2 cellular contexts compared by ENCODE assay signal in the genomic region with DNA sequence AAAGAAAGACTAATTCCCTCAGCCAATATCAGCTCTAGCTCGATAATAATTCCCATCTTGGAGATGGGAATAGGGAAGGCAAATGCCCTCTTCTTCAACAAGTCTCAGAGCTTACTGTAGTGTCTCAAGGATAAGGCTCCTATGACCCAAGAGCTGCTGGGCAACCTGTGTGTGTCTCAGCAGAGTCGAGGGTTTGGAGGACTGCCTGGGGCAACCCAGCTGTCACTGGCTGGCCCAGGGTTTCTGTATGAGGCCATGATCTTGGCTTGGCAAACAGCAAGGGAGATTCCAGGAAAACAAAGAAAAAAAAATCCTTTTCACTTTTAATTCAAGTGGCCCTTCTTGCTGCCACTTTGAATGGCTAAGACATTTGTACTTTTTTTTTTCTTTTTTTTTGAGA.
TF ChIP-seq lines count a peak whose summit lies in the region.

No MANE protein-coding gene starts in this region.

TF ChIP-seq in SK-N-SH, 30 proteins besides CTCF, POLR2A, EP300 and RAD21 (continued from another document):
- TF ChIP-seq NRF1 (IDR thresholded peaks at IDR 0.05; ENCODE audit: low read depth, low read length): no peak
- TF ChIP-seq, protein P1, sequence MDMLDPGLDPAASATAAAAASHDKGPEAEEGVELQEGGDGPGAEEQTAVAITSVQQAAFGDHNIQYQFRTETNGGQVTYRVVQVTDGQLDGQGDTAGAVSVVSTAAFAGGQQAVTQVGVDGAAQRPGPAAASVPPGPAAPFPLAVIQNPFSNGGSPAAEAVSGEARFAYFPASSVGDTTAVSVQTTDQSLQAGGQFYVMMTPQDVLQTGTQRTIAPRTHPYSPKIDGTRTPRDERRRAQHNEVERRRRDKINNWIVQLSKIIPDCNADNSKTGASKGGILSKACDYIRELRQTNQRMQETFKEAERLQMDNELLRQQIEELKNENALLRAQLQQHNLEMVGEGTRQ (IDR thresholded peaks at IDR 0.05; ENCODE audit: borderline replicate concordance, low read depth, low read length): no peak
- no peak for TF ChIP-seq TAF1 (IDR thresholded peaks at IDR 0.05; ENCODE audit: borderline replicate concordance, low read depth, low read length)
- TF ChIP-seq JUND (IDR thresholded peaks at IDR 0.05): no peak
- TF ChIP-seq RFX5 (IDR thresholded peaks at IDR 0.05; ENCODE audit: low read length): no peak
- TF ChIP-seq ELF1 (IDR thresholded peaks at IDR 0.05): no peak
- no peak for TF ChIP-seq TEAD4 (IDR thresholded peaks at IDR 0.05; ENCODE audit: borderline replicate concordance, insufficient read depth)

TF ChIP-seq in SK-N-SH treated with all-trans-retinoic acid at 6 μM for 48 hours, 23 proteins besides CTCF, POLR2A, EP300 and RAD21 (continued from another document):
- TF ChIP-seq, protein P2, sequence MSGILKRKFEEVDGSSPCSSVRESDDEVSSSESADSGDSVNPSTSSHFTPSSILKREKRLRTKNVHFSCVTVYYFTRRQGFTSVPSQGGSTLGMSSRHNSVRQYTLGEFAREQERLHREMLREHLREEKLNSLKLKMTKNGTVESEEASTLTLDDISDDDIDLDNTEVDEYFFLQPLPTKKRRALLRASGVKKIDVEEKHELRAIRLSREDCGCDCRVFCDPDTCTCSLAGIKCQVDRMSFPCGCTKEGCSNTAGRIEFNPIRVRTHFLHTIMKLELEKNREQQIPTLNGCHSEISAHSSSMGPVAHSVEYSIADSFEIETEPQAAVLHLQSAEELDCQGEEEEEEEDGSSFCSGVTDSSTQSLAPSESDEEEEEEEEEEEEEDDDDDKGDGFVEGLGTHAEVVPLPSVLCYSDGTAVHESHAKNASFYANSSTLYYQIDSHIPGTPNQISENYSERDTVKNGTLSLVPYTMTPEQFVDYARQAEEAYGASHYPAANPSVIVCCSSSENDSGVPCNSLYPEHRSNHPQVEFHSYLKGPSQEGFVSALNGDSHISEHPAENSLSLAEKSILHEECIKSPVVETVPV (CRISPR knock-in tag; IDR thresholded peaks at IDR 0.05): no peak
- TF ChIP-seq, protein P3, sequence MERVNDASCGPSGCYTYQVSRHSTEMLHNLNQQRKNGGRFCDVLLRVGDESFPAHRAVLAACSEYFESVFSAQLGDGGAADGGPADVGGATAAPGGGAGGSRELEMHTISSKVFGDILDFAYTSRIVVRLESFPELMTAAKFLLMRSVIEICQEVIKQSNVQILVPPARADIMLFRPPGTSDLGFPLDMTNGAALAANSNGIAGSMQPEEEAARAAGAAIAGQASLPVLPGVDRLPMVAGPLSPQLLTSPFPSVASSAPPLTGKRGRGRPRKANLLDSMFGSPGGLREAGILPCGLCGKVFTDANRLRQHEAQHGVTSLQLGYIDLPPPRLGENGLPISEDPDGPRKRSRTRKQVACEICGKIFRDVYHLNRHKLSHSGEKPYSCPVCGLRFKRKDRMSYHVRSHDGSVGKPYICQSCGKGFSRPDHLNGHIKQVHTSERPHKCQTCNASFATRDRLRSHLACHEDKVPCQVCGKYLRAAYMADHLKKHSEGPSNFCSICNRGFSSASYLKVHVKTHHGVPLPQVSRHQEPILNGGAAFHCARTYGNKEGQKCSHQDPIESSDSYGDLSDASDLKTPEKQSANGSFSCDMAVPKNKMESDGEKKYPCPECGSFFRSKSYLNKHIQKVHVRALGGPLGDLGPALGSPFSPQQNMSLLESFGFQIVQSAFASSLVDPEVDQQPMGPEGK (CRISPR knock-in tag; IDR thresholded peaks at IDR 0.05; ENCODE audit: borderline replicate concordance): no peak
- TF ChIP-seq OSR1 (CRISPR knock-in tag; IDR thresholded peaks at IDR 0.05) (no peak), PPARA (CRISPR knock-in tag; IDR thresholded peaks at IDR 0.05; ENCODE audit: borderline replicate concordance) (no peak)
- TF ChIP-seq, protein P4, sequence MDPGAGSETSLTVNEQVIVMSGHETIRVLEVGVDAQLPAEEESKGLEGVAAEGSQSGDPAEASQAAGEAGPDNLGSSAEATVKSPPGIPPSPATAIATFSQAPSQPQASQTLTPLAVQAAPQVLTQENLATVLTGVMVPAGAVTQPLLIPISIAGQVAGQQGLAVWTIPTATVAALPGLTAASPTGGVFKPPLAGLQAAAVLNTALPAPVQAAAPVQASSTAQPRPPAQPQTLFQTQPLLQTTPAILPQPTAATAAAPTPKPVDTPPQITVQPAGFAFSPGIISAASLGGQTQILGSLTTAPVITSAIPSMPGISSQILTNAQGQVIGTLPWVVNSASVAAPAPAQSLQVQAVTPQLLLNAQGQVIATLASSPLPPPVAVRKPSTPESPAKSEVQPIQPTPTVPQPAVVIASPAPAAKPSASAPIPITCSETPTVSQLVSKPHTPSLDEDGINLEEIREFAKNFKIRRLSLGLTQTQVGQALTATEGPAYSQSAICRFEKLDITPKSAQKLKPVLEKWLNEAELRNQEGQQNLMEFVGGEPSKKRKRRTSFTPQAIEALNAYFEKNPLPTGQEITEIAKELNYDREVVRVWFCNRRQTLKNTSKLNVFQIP (CRISPR knock-in tag; IDR thresholded peaks at IDR 0.05; ENCODE audit: borderline replicate concordance, low read depth): no peak
